ENCODE assay signal across 8 cellular contexts in genomic region chr1:182841368-182841988, GRCh38. TPM values are rescaled to one million over a fixed set of nuclear protein-coding genes. Genes with fewer than 3 reads are reported as not detected.
A peak's percentile ranks its signal among the peaks of the same experiment; 100 is the strongest.
DNase-seq lines count a peak whose midpoint lies in the region; ATAC-seq and TF ChIP-seq lines count a peak whose summit lies in the region.

No MANE protein-coding gene starts in this region.

- peaks cover 70% of the 10 kb centered on the region for H3K36me3 ChIP-seq in DOHH2 (ENCODE audit: control insufficient read depth, low read length)

- DNase-seq in LNCaP clone FGC (ENCODE audit: low read depth) (no peak), T47D (ENCODE audit: low read depth in 1 of 2, low spot score in 1 of 2) (peak; percentile 15 to 52), natural killer cell (no peak), NCI-H1930 (lab: John Stamatoyannopoulos, UW) (no peak), iPS-NIHi7 (ENCODE audit: extremely low spot score) (no peak), left lobe of liver (ENCODE audit: low spot score) (no peak)

- intact Hi-C loops in natural killer cell (cut with micrococcal nuclease): loop anchor here (10.0 kb wide), 1 partner anchor 1747 kb away; no protein-coding TSS in a partner anchor

- peaks cover 55 to 59% of the 10 kb centered on the region in 2 donors for H3K4me1 Mint-ChIP-seq in natural killer cell

- peak overlapping the region; percentile 89 for H3K4me2 ChIP-seq in DOHH2 (ENCODE audit: low read length)

- H3K27me3 Mint-ChIP-seq in natural killer cell (ENCODE audit: low read depth in 2 of 2): no peaks in the 10 kb centered on the region

- H3K27ac ChIP-seq in DOHH2 (ENCODE audit: low read depth, low read length): no peak overlapping the region

- peak overlapping the region; percentile 92 to 94 for H3K27ac Mint-ChIP-seq in natural killer cell

- ATAC-seq in natural killer cell: no peak
- no peak for ATAC-seq in HG03045 (IDR thresholded peaks at IDR 0.05; ENCODE audit: unreplicated experiment)
- ATAC-seq in left lobe of liver: no peak

- peaks cover 48% of the 10 kb centered on the region for H4K20me1 ChIP-seq in DOHH2 (ENCODE audit: control insufficient read depth, insufficient read depth, low read depth, low read length)

- H3K4me3 Mint-ChIP-seq in natural killer cell: peak overlapping the region; percentile 99

- in situ Hi-C loops in T47D (cut with HindIII; ENCODE audit: low pct_unique_long_range_greater_than_20kb, low sequenced_read_pairs): no loop called here

- no peaks in the 10 kb centered on the region for H3K9me2 ChIP-seq in DOHH2 (replicated peaks; ENCODE audit: control insufficient read depth, low read length)

- H3K4me3 ChIP-seq in DOHH2 (ENCODE audit: low read length) (peak overlapping the region; percentile 82), LNCaP clone FGC (ENCODE audit: low read depth, low read length) (peak overlapping the region; percentile 82)

- H3K27me3 ChIP-seq in DOHH2 (ENCODE audit: control insufficient read depth, low read length): no peaks in the 10 kb centered on the region

- TF ChIP-seq CTCF in DOHH2 (IDR thresholded peaks at IDR 0.05; ENCODE audit: low read depth, low read length, poor library complexity, severe bottlenecking) (no peak), LNCaP clone FGC (IDR thresholded peaks at IDR 0.05; ENCODE audit: control insufficient read depth, extremely low read depth, insufficient read depth) (no peak), natural killer cell (IDR thresholded peaks at IDR 0.05) (no peak)

- H3K4me1 ChIP-seq in DOHH2 (ENCODE audit: control insufficient read depth, low read length): peaks cover 27% of the 10 kb centered on the region

- peaks cover 74% of the 10 kb centered on the region for H3K79me2 ChIP-seq in DOHH2 (ENCODE audit: control insufficient read depth, low read length)

- no peaks in the 10 kb centered on the region for H3K9me3 ChIP-seq in DOHH2 (ENCODE audit: control insufficient read depth, insufficient read depth, low read length)

- no peaks in the 10 kb centered on the region for H3K36me3 Mint-ChIP-seq in natural killer cell

- 0 out of 2 replicates have a peak, but pooled peaks cover 4% of the 10 kb centered on the region for H3F3A ChIP-seq in DOHH2 (ENCODE audit: control insufficient read depth, insufficient read depth)

- H3K9me3 Mint-ChIP-seq in natural killer cell: no peaks in the 10 kb centered on the region

RNA-seq across cellular contexts. Expression of gene DHX9, which starts 2.3 kb away (rescaled TPM):
- total RNA-seq in natural killer cell (100 to 1,000 TPM; 208 to 226 (median 226) TPM), left lobe of liver (32.1 TPM)

RNA-seq across cellular contexts. Expression of gene NPL, which starts 51.9 kb away (rescaled TPM):
- total RNA-seq in natural killer cell (10 to 100 TPM in 1 of 3 donors, 1 to 10 TPM in 2; 5.2 to 10.6 (median 6.8) TPM), left lobe of liver (15.0 TPM)

Comparison
In these comparisons a context has a peak if more than half of its experiments do, and no peak if none do; other contexts are left out.
1. DNase-seq: peak in T47D (2 of 2); none in LNCaP clone FGC (single experiment), natural killer cell (single experiment), NCI-H1930 (0 of 2), iPS-NIHi7 (single experiment) and left lobe of liver (single experiment).